Comparison of ENCODE assay signal across 8 cellular contexts in the genomic region with DNA sequence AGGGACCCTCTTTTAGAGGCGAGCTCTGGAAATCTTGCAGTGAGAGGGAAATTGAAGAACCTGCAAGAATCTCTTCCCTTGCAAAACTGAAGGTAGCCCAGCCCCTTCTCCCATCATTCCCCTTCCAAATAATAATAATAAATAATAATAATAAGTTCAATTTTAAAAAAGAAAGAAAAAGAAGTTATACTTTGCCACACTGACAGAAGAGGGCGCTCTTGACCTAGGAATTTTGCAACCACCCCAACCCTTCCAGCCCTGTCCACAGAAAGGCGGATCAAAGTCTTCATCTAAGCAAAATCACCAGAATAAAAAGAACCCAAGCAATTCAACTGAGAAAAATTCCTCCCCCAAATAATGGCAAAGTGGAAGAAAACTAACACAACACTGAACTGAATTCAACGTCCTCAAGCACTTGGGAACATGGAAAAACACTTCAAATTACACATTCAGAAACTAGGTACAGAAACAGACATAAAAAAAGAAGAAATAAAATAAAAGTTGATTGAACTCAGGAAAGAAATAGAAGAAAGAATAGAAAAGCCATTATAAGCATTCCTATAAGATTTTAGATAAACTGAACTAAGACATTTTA.
DNase-seq lines count a peak whose midpoint lies in the region; ATAC-seq, FAIRE-seq and TF ChIP-seq lines count a peak whose summit lies in the region.

No MANE protein-coding gene starts in this region.

- FAIRE-seq in urothelium cell line (lab: Jason Lieb, UNC) = peak; percentile 13

- no CpG with 5 or more reads among the region's 4 CpGs for WGBS in H9 (ENCODE audit: extremely low coverage, insufficient read length, low lambda C conversion rate)

- H3K27ac Mint-ChIP-seq in CD14-positive monocyte (no peak overlapping the region), H9 (no peak overlapping the region), neural crest cell (ENCODE audit: unreplicated experiment) (no peak overlapping the region)
- no peak overlapping the region for H3K27ac Mint-ChIP-seq in activated CD4-positive, alpha-beta memory T cell treated with anti-CD3 and anti-CD28 coated beads, Interleukin-2, amount 10 ng/mL, durations not matched to agents 7 days and 5 days

- no peak overlapping the region for H2BK15ac ChIP-seq in H9 (ENCODE audit: low read depth, low read length)

- H3K4me1 Mint-ChIP-seq in CD14-positive monocyte = peaks cover 3% of the 10 kb centered on the region
- peaks cover 11 to 13% of the 10 kb centered on the region in 2 experiments for H3K4me1 Mint-ChIP-seq in H9
- H3K4me1 Mint-ChIP-seq in activated CD4-positive, alpha-beta memory T cell treated with anti-CD3 and anti-CD28 coated beads, Interleukin-2, amount 10 ng/mL, durations not matched to agents 7 days and 5 days = peaks cover 7% of the 10 kb centered on the region
- H3K4me1 Mint-ChIP-seq in neural crest cell = peaks cover 3% of the 10 kb centered on the region

- H2BK20ac ChIP-seq in H9 (ENCODE audit: low read depth, low read length, poor library complexity, severe bottlenecking) = no peak overlapping the region

- H2AK5ac ChIP-seq in H9 (ENCODE audit: insufficient read length, low read length) = no peak overlapping the region

- no peak overlapping the region for H3K27ac ChIP-seq in H9 (ENCODE audit: insufficient read length, low read depth, low read length)

- no peaks in the 10 kb centered on the region for H3K27me3 Mint-ChIP-seq in CD14-positive monocyte (ENCODE audit: low read depth in 3 of 3)
- no peaks in the 10 kb centered on the region; the same call in 1 of the 2 replicates for H3K27me3 Mint-ChIP-seq in H9 (ENCODE audit: low read depth)
- H3K27me3 Mint-ChIP-seq in activated CD4-positive, alpha-beta memory T cell treated with anti-CD3 and anti-CD28 coated beads, Interleukin-2, amount 10 ng/mL, durations not matched to agents 7 days and 5 days = peaks cover 3% of the 10 kb centered on the region
- peaks cover 13% of the 10 kb centered on the region for H3K27me3 Mint-ChIP-seq in neural crest cell (ENCODE audit: low read depth)

- intact Hi-C loops in CD14-positive monocyte (cut with micrococcal nuclease) = no loop called here

- no peak overlapping the region for H3K56ac ChIP-seq in H9 (ENCODE audit: insufficient read length, low read depth, low read length)

- no peaks in the 10 kb centered on the region for H3K27me3 ChIP-seq in H9 (ENCODE audit: insufficient read depth, low read length)

- H3K18ac ChIP-seq in H9 (ENCODE audit: insufficient read length, low read depth, low read length) = no peak overlapping the region

- H2BK5ac ChIP-seq in H9 (ENCODE audit: insufficient read length, low read length) = no peak overlapping the region

- H4K91ac ChIP-seq in H9 (ENCODE audit: insufficient read length, low read depth, low read length) = no peak overlapping the region

- no peak overlapping the region for H2BK120ac ChIP-seq in H9 (ENCODE audit: low read depth, low read length, poor library complexity, severe bottlenecking)

- H3K9me3 Mint-ChIP-seq in CD14-positive monocyte (peaks cover 0 to 12% (median 4%) of the 10 kb centered on the region in 7 donors), H9 (peaks cover 25 to 35% of the 10 kb centered on the region in 2 experiments), neural crest cell (no peaks in the 10 kb centered on the region)
- H3K9me3 Mint-ChIP-seq in activated CD4-positive, alpha-beta memory T cell treated with anti-CD3 and anti-CD28 coated beads, Interleukin-2, amount 10 ng/mL, durations not matched to agents 7 days and 5 days = no peaks in the 10 kb centered on the region

- peaks cover 5% of the 10 kb centered on the region for H3K9me3 ChIP-seq in H9 (ENCODE audit: control insufficient read depth, low read depth, low read length)

- POLR2A ChIA-PET in activated CD4-positive, alpha-beta memory T cell treated with anti-CD3 and anti-CD28 coated beads, Interleukin-2, amount 10 ng/mL, durations not matched to agents 7 days and 5 days (lab: Charles Lee) = no interaction called here

- H4K8ac ChIP-seq in H9 (replicated peaks; ENCODE audit: insufficient read length, low read depth, low read length) = no peak overlapping the region

- no peak overlapping the region for H3K9ac ChIP-seq in H9 (ENCODE audit: extremely low read depth, insufficient read length, low read length)

- no peak overlapping the region for H3K4me3 Mint-ChIP-seq in CD14-positive monocyte
- H3K4me3 Mint-ChIP-seq in H9 = no peak overlapping the region
- no peak overlapping the region for H3K4me3 Mint-ChIP-seq in activated CD4-positive, alpha-beta memory T cell treated with anti-CD3 and anti-CD28 coated beads, Interleukin-2, amount 10 ng/mL, durations not matched to agents 7 days and 5 days
- H3K4me3 Mint-ChIP-seq in neural crest cell = no peak overlapping the region

- H4K20me1 ChIP-seq in H9 (ENCODE audit: control insufficient read depth, insufficient read depth, insufficient read length) = no peaks in the 10 kb centered on the region

- H4K5ac ChIP-seq in H9 (ENCODE audit: insufficient read length, low read depth, low read length) = no peak overlapping the region

- H3K4me1 ChIP-seq in H9 (ENCODE audit: insufficient read depth, low read length) = peaks cover 2% of the 10 kb centered on the region; the same call in 1 of the 2 replicates

- no peaks in the 10 kb centered on the region for H3K23me2 ChIP-seq in H9 (ENCODE audit: insufficient read length, low read depth, low read length, poor library complexity, severe bottlenecking)

- H3K36me3 Mint-ChIP-seq in CD14-positive monocyte = no peaks in the 10 kb centered on the region
- H3K36me3 Mint-ChIP-seq in H9 (ENCODE audit: insufficient read depth in 1 of 3, low read depth in 3 of 3) = peaks cover 7 to 37% (median 10%) of the 10 kb centered on the region in 3 experiments
- no peaks in the 10 kb centered on the region for H3K36me3 Mint-ChIP-seq in activated CD4-positive, alpha-beta memory T cell treated with anti-CD3 and anti-CD28 coated beads, Interleukin-2, amount 10 ng/mL, durations not matched to agents 7 days and 5 days (ENCODE audit: low read depth)
- no peaks in the 10 kb centered on the region for H3K36me3 Mint-ChIP-seq in neural crest cell (ENCODE audit: low read depth)

- ATAC-seq in GM18502 (IDR thresholded peaks at IDR 0.05; ENCODE audit: poor library complexity, unreplicated experiment) = no peak

- no peak overlapping the region for H3T11ph ChIP-seq in H9 (ENCODE audit: low read length)

- H3K4ac ChIP-seq in H9 (ENCODE audit: low read depth, low read length) = no peak overlapping the region

- no peak for TF ChIP-seq POLR2A in erythroblast (IDR thresholded peaks at IDR 0.05; ENCODE audit: low read length)

- H3K79me2 ChIP-seq in H9 (ENCODE audit: insufficient read depth, low read length) = no peaks in the 10 kb centered on the region

- no peak overlapping the region for H3K4me2 ChIP-seq in H9 (ENCODE audit: insufficient read depth, insufficient read length, low read length)

- CTCF ChIA-PET in activated CD4-positive, alpha-beta memory T cell treated with anti-CD3 and anti-CD28 coated beads, Interleukin-2, amount 10 ng/mL, durations not matched to agents 7 days and 5 days (lab: Charles Lee) = interaction anchor here (1.1 to 1.8 kb wide), 6 partner anchors 10 to 166 kb away, joined by 3 to 9 read pairs (median 4); no protein-coding TSS in a partner anchor

- TF ChIP-seq CTCF in CD14-positive monocyte (IDR thresholded peaks at IDR 0.05) = peak; percentile 80
- TF ChIP-seq CTCF in H9 (conservative IDR thresholded peaks at IDR 0.05) = peak; percentile 87
- peak; percentile 82 for TF ChIP-seq CTCF in neural crest cell (conservative IDR thresholded peaks at IDR 0.05)

- no peaks in the 10 kb centered on the region for H3K79me1 ChIP-seq in H9 (ENCODE audit: insufficient read depth, low read depth, low read length, poor library complexity, severe bottlenecking)

- no peak overlapping the region for H2BK12ac ChIP-seq in H9 (ENCODE audit: insufficient read length, low read depth, low read length)

- H3K23ac ChIP-seq in H9 (ENCODE audit: insufficient read length, low read depth, low read length) = no peak overlapping the region

- H3K14ac ChIP-seq in H9 (ENCODE audit: insufficient read depth, low read length) = no peak overlapping the region

- no peak for DNase-seq in CD14-positive monocyte (ENCODE audit: low spot score)
- DNase-seq in H9 = no peak
- peak; percentile 71 for DNase-seq in NCI-H82 (lab: John Stamatoyannopoulos, UW)
- peak; percentile 58 for DNase-seq in activated CD4-positive, alpha-beta memory T cell treated with anti-CD3 and anti-CD28 coated beads, Interleukin-2, amount 10 ng/mL, durations not matched to agents 7 days and 5 days
- peak; percentile 61 to 78 for DNase-seq in erythroblast (lab: John Stamatoyannopoulos, UW)
- DNase-seq in neural crest cell (ENCODE audit: low read depth, low spot score) = peak; percentile 52
- peak; percentile 69 for DNase-seq in urothelium cell line (ENCODE audit: low spot score)

- H2AFZ ChIP-seq in H9 (ENCODE audit: low read length) = no peak overlapping the region

Comparison
In these comparisons a context has a peak if more than half of its experiments do, and no peak if none do; other contexts are left out.
1. DNase-seq: peak in NCI-H82 (single experiment), activated CD4-positive, alpha-beta memory T cell treated with anti-CD3 and anti-CD28 coated beads, Interleukin-2, amount 10 ng/mL, durations not matched to agents 7 days and 5 days (single experiment), erythroblast (2 of 2), neural crest cell (single experiment) and urothelium cell line (single experiment); none in CD14-positive monocyte (single experiment) and H9 (single experiment).
2. Peak in every context shown above with its lines, with median percentiles within 50 percentile points of each other: CTCF ChIP-seq.